ENCODE assay signal across 1 cellular context in the genomic region with DNA sequence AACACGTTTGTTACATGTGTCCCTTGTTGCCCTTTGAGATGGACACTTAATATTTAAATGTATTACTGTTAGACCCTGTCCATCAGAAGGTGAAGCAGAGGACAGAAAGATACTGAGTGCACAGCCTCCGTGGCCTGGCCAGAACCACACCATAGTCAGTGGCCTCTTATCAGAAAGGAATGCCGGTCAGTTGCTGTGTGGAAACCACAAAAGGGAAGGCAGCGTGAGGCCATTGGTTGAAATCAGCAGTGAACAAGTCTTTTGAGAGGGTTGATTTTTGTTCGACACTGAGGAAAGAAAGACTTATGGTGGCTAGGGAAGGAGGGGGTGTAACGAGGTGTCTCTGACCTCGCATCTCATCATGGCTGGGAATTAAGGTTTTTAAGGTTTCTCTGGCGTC.
TF ChIP-seq lines count a peak whose summit lies in the region.

No MANE protein-coding gene starts in this region.

TF ChIP-seq in GM23338, 12 proteins besides CTCF, POLR2A, EP300 and RAD21 (continued from another document):
- TF ChIP-seq, protein P1, sequence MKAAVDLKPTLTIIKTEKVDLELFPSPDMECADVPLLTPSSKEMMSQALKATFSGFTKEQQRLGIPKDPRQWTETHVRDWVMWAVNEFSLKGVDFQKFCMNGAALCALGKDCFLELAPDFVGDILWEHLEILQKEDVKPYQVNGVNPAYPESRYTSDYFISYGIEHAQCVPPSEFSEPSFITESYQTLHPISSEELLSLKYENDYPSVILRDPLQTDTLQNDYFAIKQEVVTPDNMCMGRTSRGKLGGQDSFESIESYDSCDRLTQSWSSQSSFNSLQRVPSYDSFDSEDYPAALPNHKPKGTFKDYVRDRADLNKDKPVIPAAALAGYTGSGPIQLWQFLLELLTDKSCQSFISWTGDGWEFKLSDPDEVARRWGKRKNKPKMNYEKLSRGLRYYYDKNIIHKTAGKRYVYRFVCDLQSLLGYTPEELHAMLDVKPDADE (IDR thresholded peaks at IDR 0.05) = no peak
- TF ChIP-seq NANOG (IDR thresholded peaks at IDR 0.05; ENCODE audit: borderline replicate concordance) = no peak
- no peak for TF ChIP-seq ZNF331 (CRISPR knock-in tag; IDR thresholded peaks at IDR 0.05; ENCODE audit: low read depth)
